In genomic region chr20:58832442-58832841, GRCh38 we compare ENCODE assay signal across 29 cellular contexts. TPM values are rescaled to one million over a fixed set of nuclear protein-coding genes. Genes with fewer than 3 reads are reported as not detected.
DNase-seq lines count a peak whose midpoint lies in the region; ATAC-seq, FAIRE-seq and TF ChIP-seq lines count a peak whose summit lies in the region.
"Had no signal": no experiment of that assay in that cellular context is flagged by ENCODE, and none has a peak within 500 bp of the region (broad histone marks: within the 10 kb centered on the region; RNA-seq: fewer than 3 reads in every experiment).

No MANE protein-coding gene starts in this region.

- H3K18ac ChIP-seq in IMR-90 (ENCODE audit: low read depth, low read length) (no peak overlapping the region), H1 (ENCODE audit: extremely low read depth, low read length) (no peak overlapping the region)

- H3K9me1 ChIP-seq in IMR-90 (ENCODE audit: insufficient read depth, low read length), result no peaks in the 10 kb centered on the region; the same call in 1 of the 2 replicates

- CTCF ChIA-PET in IMR-90 (lab: Yijun Ruan, JAX), result no interaction called here
- CTCF ChIA-PET in H1 (lab: Charles Lee; ENCODE audit: partially characterized antibody), result no interaction called here

- ATAC-seq in IMR-90 (ENCODE audit: low read depth), result no peak
- ATAC-seq: activated CD4-positive, CD25-positive, alpha-beta regulatory T cell treated with anti-CD3 and anti-CD28 coated beads, Interleukin-2, amount 50 U/mL, for 24 hours; activated T-cell treated with anti-CD3 and anti-CD28 coated beads, Interleukin-2, amount 50 U/mL, for 72 hours; body of pancreas; right cardiac atrium; stimulated activated naive CD8-positive, alpha-beta T cell treated with anti-CD3 and anti-CD28 coated beads, Interleukin-15, amount 100 ng/mL, for 72 hours; T-helper 17 cell had no signal

- no CpG with 5 or more reads among the region's 4 CpGs for WGBS in IMR-90 (ENCODE audit: extremely low coverage in 2 of 2, insufficient read length in 1 of 2), 2 experiments
- WGBS in H1 (ENCODE audit: extremely low coverage in 1 of 2, insufficient coverage in 1 of 2, insufficient read length in 1 of 2, insufficient replicate concordance in 2 of 2, low coverage in 1 of 2, low lambda C conversion rate in 2 of 2, missing lambda C conversion rate in 1 of 2), 2 experiments, result 84% methylated on average over 4 of the region's 4 CpGs; no CpG with 5 or more reads in 1 of the 2 experiments

- no peaks in the 10 kb centered on the region for H3K79me1 ChIP-seq in IMR-90 (ENCODE audit: low read depth in 1 of 2, low read length in 2 of 2)
- H3K79me1 ChIP-seq in H1 (ENCODE audit: low read depth, low read length), result peaks cover 3% of the 10 kb centered on the region

- H3K23me2 ChIP-seq in H1 (ENCODE audit: low read depth, low read length), result peaks cover 8% of the 10 kb centered on the region; the same call in 1 of the 2 replicates

- no peak overlapping the region for H2BK120ac ChIP-seq in IMR-90 (ENCODE audit: low read depth, low read length)
- no peak overlapping the region for H2BK120ac ChIP-seq in H1 (replicated peaks; ENCODE audit: low read depth, low read length)

- no peak for TF ChIP-seq EP300 in H1 (IDR thresholded peaks at IDR 0.05; ENCODE audit: borderline replicate concordance in 1 of 2, low read depth in 2 of 2, low read length in 2 of 2)

- H3K9me3 ChIP-seq in IMR-90 (ENCODE audit: control insufficient read depth, insufficient read depth, low read length), result no peaks in the 10 kb centered on the region
- no peaks in the 10 kb centered on the region for H3K9me3 ChIP-seq in H1 (ENCODE audit: insufficient read depth in 2 of 2, low read depth in 1 of 2, low read length in 1 of 2)
- H3K9me3 ChIP-seq: body of pancreas, esophagus muscularis mucosa, SK-N-SH, spleen, vagina had no signal

- H3K27me3 ChIP-seq in IMR-90 (ENCODE audit: control insufficient read depth, insufficient read depth, low read length), result peaks cover 9% of the 10 kb centered on the region
- H3K27me3 ChIP-seq in H1 (replicated peaks in 1 of 4; ENCODE audit: control insufficient read depth in 3 of 4, extremely low read depth in 1 of 4, insufficient read depth in 3 of 4, low read length in 3 of 4), result no peaks in the 10 kb centered on the region
- H3K27me3 ChIP-seq: body of pancreas, vagina had no signal

- H2BK15ac ChIP-seq in IMR-90 (ENCODE audit: low read depth, low read length), result no peak overlapping the region
- no peak overlapping the region for H2BK15ac ChIP-seq in H1 (ENCODE audit: low read length)

- TF ChIP-seq CTCF in IMR-90 (conservative IDR thresholded peaks at IDR 0.05; ENCODE audit: low read depth, low read length) (no peak), H1 (IDR thresholded peaks at IDR 0.05; ENCODE audit: control extremely low read depth in 1 of 3, insufficient read depth in 1 of 3, low read depth in 1 of 3, low read length in 3 of 3) (no peak)

- H3K36me3 ChIP-seq in IMR-90 (ENCODE audit: control insufficient read depth, insufficient read depth, low read length) (peaks cover 5% of the 10 kb centered on the region; the same call in 1 of the 2 replicates), H1 (ENCODE audit: control insufficient read depth in 2 of 4, insufficient read depth in 4 of 4, low read length in 3 of 4) (peaks cover 0 to 27% (median 8%) of the 10 kb centered on the region in 4 experiments; a peak in 5 of 8 replicates)
- H3K36me3 ChIP-seq: esophagus muscularis mucosa, spleen, vagina had no signal

- H3K23ac ChIP-seq in IMR-90 (ENCODE audit: low read depth, low read length) (no peak overlapping the region), H1 (ENCODE audit: insufficient read length) (no peak overlapping the region)

- H4K91ac ChIP-seq in IMR-90 (ENCODE audit: insufficient read depth, low read depth, low read length) (no peak overlapping the region), H1 (replicated peaks; ENCODE audit: insufficient read length, low read length) (no peak overlapping the region)

- in situ Hi-C loops in IMR-90 (cut with MboI; ENCODE audit: low sequenced_read_pairs), result no loop called here

- no peak for FAIRE-seq in H1 (lab: Jason Lieb, UNC)
- FAIRE-seq: A204.1, frontal cortex, GM12891 had no signal

- no peak overlapping the region for H2BK12ac ChIP-seq in H1 (ENCODE audit: low read depth, low read length)

- no peak overlapping the region for H2AFZ ChIP-seq in IMR-90 (replicated peaks; ENCODE audit: low read length, poor library complexity)
- no peak overlapping the region for H2AFZ ChIP-seq in H1 (ENCODE audit: low read length)

- H3K4ac ChIP-seq in IMR-90 (ENCODE audit: low read depth, low read length) (no peak overlapping the region), H1 (replicated peaks; ENCODE audit: insufficient read length, low read depth, low read length) (no peak overlapping the region)

- intact Hi-C loops in IMR-90 (cut with micrococcal nuclease), result loop anchor here (10.0 kb wide), 1 partner anchor 598 kb away; no protein-coding TSS in a partner anchor

- TF ChIP-seq POLR2A in IMR-90 (IDR thresholded peaks at IDR 0.05; ENCODE audit: low read depth, low read length), result no peak
- no peak for TF ChIP-seq POLR2A in H1 (IDR thresholded peaks at IDR 0.05; ENCODE audit: control extremely low read depth in 1 of 2, low read depth in 2 of 2, low read length in 2 of 2)

- no peak overlapping the region for H3K14ac ChIP-seq in IMR-90 (replicated peaks; ENCODE audit: low read depth, low read length)
- no peak overlapping the region for H3K14ac ChIP-seq in H1 (ENCODE audit: insufficient read length)

- peaks cover 23 to 97% of the 10 kb centered on the region in 2 experiments for H3K79me2 ChIP-seq in H1 (ENCODE audit: control insufficient read depth in 1 of 2, insufficient read depth in 2 of 2, low read length in 2 of 2)

- H2BK20ac ChIP-seq in IMR-90 (ENCODE audit: low read depth, low read length), result no peak overlapping the region
- no peak overlapping the region for H2BK20ac ChIP-seq in H1 (ENCODE audit: low read length)

- H3K27ac ChIP-seq in IMR-90 (ENCODE audit: insufficient read depth, low read length) (no peak overlapping the region), H1 (ENCODE audit: low read depth, low read length) (no peak overlapping the region)
- H3K27ac ChIP-seq: body of pancreas, esophagus muscularis mucosa, spleen, vagina had no signal

- POLR2A ChIA-PET in IMR-90 (lab: Charles Lee; ENCODE audit: unreplicated experiment) (no interaction called here), H1 (lab: Charles Lee; ENCODE audit: partially characterized antibody) (no interaction called here)

- H3K9ac ChIP-seq in IMR-90 (ENCODE audit: low read depth, low read length) (no peak overlapping the region), H1 (replicated peaks in 1 of 4; ENCODE audit: extremely low read depth in 1 of 4, low read depth in 3 of 4, low read length in 3 of 4) (no peak overlapping the region)
- H3K9ac ChIP-seq: SK-N-SH had no signal

- H3K56ac ChIP-seq in IMR-90 (ENCODE audit: extremely low read depth, insufficient read depth, low read length) (no peak overlapping the region), H1 (replicated peaks; ENCODE audit: insufficient read length, low read depth, low read length) (no peak overlapping the region)

- H3K4me2 ChIP-seq in IMR-90 (ENCODE audit: low read depth, low read length) (no peak overlapping the region), H1 (ENCODE audit: insufficient read depth in 1 of 2, low read depth in 2 of 2, low read length in 2 of 2) (no peak overlapping the region)
- H3K4me2 ChIP-seq: SK-N-SH had no signal

- H4K8ac ChIP-seq in IMR-90 (ENCODE audit: low read depth in 2 of 2, low read length in 2 of 2), result no peak overlapping the region
- no peak overlapping the region for H4K8ac ChIP-seq in H1 (ENCODE audit: extremely low read depth, insufficient read depth, low read length)

- H2BK5ac ChIP-seq in IMR-90 (ENCODE audit: low read depth, low read length, poor library complexity, severe bottlenecking) (no peak overlapping the region), H1 (ENCODE audit: low read depth, low read length) (no peak overlapping the region)

- H3K4me1 ChIP-seq in IMR-90 (ENCODE audit: control insufficient read depth, insufficient read depth, low read length), result no peaks in the 10 kb centered on the region
- H3K4me1 ChIP-seq in H1 (replicated peaks in 1 of 4; ENCODE audit: control insufficient read depth in 3 of 4, insufficient read depth in 4 of 4, low read length in 3 of 4), result peaks cover 0 to 6% (median 0%) of the 10 kb centered on the region in 4 experiments; a peak in 1 of 7 replicates
- H3K4me1 ChIP-seq: body of pancreas, spleen had no signal

- BruUV-seq in IMR-90 (replicated peaks; lab: Mats Ljungman, UMichigan), result no TSS peak

- no peak overlapping the region for H2AK9ac ChIP-seq in IMR-90 (replicated peaks; ENCODE audit: low read depth, low read length, poor library complexity)

- H4K5ac ChIP-seq in IMR-90 (ENCODE audit: low read depth, low read length), result no peak overlapping the region
- no peak overlapping the region for H4K5ac ChIP-seq in H1 (ENCODE audit: insufficient read length, low read depth, low read length)

- no peak overlapping the region for H3K4me3 ChIP-seq in IMR-90 (ENCODE audit: insufficient read depth, low read depth, low read length)
- H3K4me3 ChIP-seq in H1 (ENCODE audit: extremely low read depth in 1 of 4, insufficient read depth in 2 of 4, low read depth in 3 of 4, low read length in 4 of 4), result no peak overlapping the region
- H3K4me3 ChIP-seq: body of pancreas, esophagus muscularis mucosa, spleen, vagina had no signal

- DNase-seq in A172 (ENCODE audit: low spot score) (peak; percentile 25), IMR-90 (no peak), NOMO-1 treated with dmso at 0.1 percent for 144 hours (lab: John Stamatoyannopoulos, UW; ENCODE audit: unreplicated experiment) (peak; percentile 50), H1 (ENCODE audit: low read depth in 1 of 2, low spot score in 2 of 2) (no peak), HT-29 (ENCODE audit: low spot score) (no peak), epidermal melanocyte (ENCODE audit: insufficient read length, low spot score) (no peak), H4 (ENCODE audit: low spot score) (no peak), activated gamma-delta T cell (lab: John Stamatoyannopoulos, UW) (no peak)
- DNase-seq: activated CD4-positive, alpha-beta T cell treated with anti-CD3 and anti-CD28 coated beads, Interleukin-2, amount 50 U/mL, for 48 hours; activated naive CD4-positive, alpha-beta T cell treated with Interleukin-2 at 50 U/mL for 16 hours; activated T-cell treated with anti-CD3 and anti-CD28 coated beads, Interleukin-2, amount 50 U/mL, for 72 hours; body of pancreas; CD4-positive, alpha-beta T cell; H9; NCI-H2029 treated with DMSO at 0.1 percent for 48 hours; NCI-H526 treated with DMSO at 0.1 percent for 48 hours; right cardiac atrium; SK-N-SH; stimulated activated CD8-positive, alpha-beta memory T cell treated with anti-CD3 and anti-CD28 coated beads, Interleukin-4, amount 100 ng/mL, for 48 hours; stimulated activated naive CD8-positive, alpha-beta T cell treated with anti-CD3 and anti-CD28 coated beads, Interleukin-15, amount 100 ng/mL, for 72 hours; T-helper 17 cell had no signal

- dilution Hi-C loops in IMR-90 (cut with HindIII; ENCODE audit: low sequenced_read_pairs, unreplicated experiment), result no loop called here

- H2AK5ac ChIP-seq in IMR-90 (ENCODE audit: low read depth, low read length), result no peak overlapping the region
- no peak overlapping the region for H2AK5ac ChIP-seq in H1 (ENCODE audit: low read depth, low read length)

- no peak for TF ChIP-seq RAD21 in IMR-90 (IDR thresholded peaks at IDR 0.05; ENCODE audit: low read length)
- TF ChIP-seq RAD21 in H1 (IDR thresholded peaks at IDR 0.05 in 1 of 2, conservative IDR thresholded peaks at IDR 0.05 in 1 of 2; ENCODE audit: low read depth in 2 of 2, low read length in 2 of 2), result no peak

- no peaks in the 10 kb centered on the region; the same call in 1 of the 2 replicates for H4K20me1 ChIP-seq in IMR-90 (ENCODE audit: insufficient read depth, low read length)
- peaks cover 10 to 23% of the 10 kb centered on the region in 2 experiments for H4K20me1 ChIP-seq in H1 (replicated peaks in 1 of 2; ENCODE audit: control insufficient read depth in 1 of 2, insufficient read depth in 2 of 2, low read length in 2 of 2)

RNA-seq across cellular contexts. Expression of gene GNAS-AS1, which starts 18.3 kb away (rescaled TPM):
- 1.1 and 1.8 TPM in 2 replicates for total RNA-seq in A172 (2014; rRNA removed; shearing (Covaris generic))
- 0.54 and 0.83 TPM in 2 replicates for total RNA-seq in IMR-90 (2012; rRNA removed)
- polyA plus RNA-seq in IMR-90 (2012; rRNA removed), result 0.60 and 0.90 TPM in 2 replicates
- polyA plus RNA-seq in IMR-90 (2012; cell fraction: cytosol; rRNA removed), result 0.57 and 0.74 TPM in 2 replicates
- 0.90 and 1.0 TPM in 2 replicates for polyA plus RNA-seq in IMR-90 (2012; cell fraction: nucleus; rRNA removed; ENCODE audit: low replicate concordance)
- total RNA-seq in H1 (2021; fragmentation: NEBNext Ultra II Directional; extraction: Animal tissue kit (Norgen Biotek cat#: 25700)), result 11.7 and 13.7 TPM in 2 replicates
- 4.7 and 5.4 TPM in 2 replicates for polyA plus RNA-seq in H1 (2011; rRNA removed)
- polyA plus RNA-seq in H1 (2011; cell fraction: cytosol; rRNA removed), result 5.8 TPM
- polyA plus RNA-seq in H1 (2011; cell fraction: nucleus; rRNA removed), result 15.2 TPM
- polyA plus RNA-seq in H1 (2012, experiment 1 of 2), result 4.0 to 6.0 TPM (median 5.4 TPM) in 4 replicates
- 4.3 TPM for polyA plus RNA-seq in H1 (2012, experiment 2 of 2)
- polyA plus RNA-seq in H1 (2013, experiment 1 of 2), result 2.2 TPM
- 2.1 TPM for polyA plus RNA-seq in H1 (2013, experiment 2 of 2)
- polyA minus RNA-seq in H1 (2011; rRNA and poly(A)+ RNA removed), result 5.8 and 6.2 TPM in 2 replicates
- 7.9 TPM for polyA minus RNA-seq in H1 (2011; cell fraction: cytosol; rRNA and poly(A)+ RNA removed)
- 20.0 TPM for polyA minus RNA-seq in H1 (2011; cell fraction: nucleus; rRNA and poly(A)+ RNA removed)
- total RNA-seq in HT-29 (2014; rRNA removed; shearing (Covaris generic)), result not detected in 2 replicates
- total RNA-seq in H4 (2014; rRNA removed; shearing (Covaris generic)), result 1.5 and 3.0 TPM in 2 replicates
- total RNA-seq: CD4-positive, alpha-beta T cell; myocyte; vagina had no signal

RNA-seq across cellular contexts. Expression of gene GNAS, which starts 20.1 kb away (rescaled TPM):
- 416 and 436 TPM in 2 replicates for total RNA-seq in A172 (2014; rRNA removed; shearing (Covaris generic))
- 377 and 397 TPM in 2 replicates for total RNA-seq in IMR-90 (2012; rRNA removed)
- polyA plus RNA-seq in IMR-90 (2012; rRNA removed) (1,064 and 1,356 TPM in 2 replicates), H1 (2011; rRNA removed) (1,613 and 2,238 TPM in 2 replicates)
- 1,777 and 2,021 TPM in 2 replicates for polyA plus RNA-seq in IMR-90 (2012; cell fraction: cytosol; rRNA removed)
- 1,041 and 1,061 TPM in 2 replicates for polyA plus RNA-seq in IMR-90 (2012; cell fraction: nucleus; rRNA removed; ENCODE audit: low replicate concordance)
- 989 and 1,039 TPM in 2 replicates for total RNA-seq in H1 (2021; fragmentation: NEBNext Ultra II Directional; extraction: Animal tissue kit (Norgen Biotek cat#: 25700))
- polyA plus RNA-seq in H1 (2011; cell fraction: cytosol; rRNA removed), result 1,327 TPM
- 1,703 TPM for polyA plus RNA-seq in H1 (2011; cell fraction: nucleus; rRNA removed)
- polyA plus RNA-seq in H1 (2012, experiment 1 of 2), result 953 to 1,220 TPM (median 1,156 TPM) in 4 replicates
- 998 TPM for polyA plus RNA-seq in H1 (2012, experiment 2 of 2)
- polyA plus RNA-seq in H1 (2013, experiment 1 of 2), result 696 TPM
- polyA plus RNA-seq in H1 (2013, experiment 2 of 2), result 746 TPM
- 1,072 and 1,265 TPM in 2 replicates for polyA minus RNA-seq in H1 (2011; rRNA and poly(A)+ RNA removed)
- polyA minus RNA-seq in H1 (2011; cell fraction: cytosol; rRNA and poly(A)+ RNA removed), result 673 TPM
- polyA minus RNA-seq in H1 (2011; cell fraction: nucleus; rRNA and poly(A)+ RNA removed), result 539 TPM
- 805 and 888 TPM in 2 replicates for total RNA-seq in HT-29 (2014; rRNA removed; shearing (Covaris generic))
- 886 and 1,032 TPM in 2 replicates for total RNA-seq in H4 (2014; rRNA removed; shearing (Covaris generic))

Comparison
In these comparisons a context has a peak if more than half of its experiments do, and no peak if none do; other contexts are left out.
1. DNase-seq: peak in A172 (single experiment) and NOMO-1 treated with dmso at 0.1 percent for 144 hours (single experiment); none in IMR-90 (single experiment), H1 (0 of 2), HT-29 (single experiment), epidermal melanocyte (single experiment), H4 (single experiment) and activated gamma-delta T cell (single experiment).